12 cellular contexts compared by ENCODE assay signal in the genomic region with DNA sequence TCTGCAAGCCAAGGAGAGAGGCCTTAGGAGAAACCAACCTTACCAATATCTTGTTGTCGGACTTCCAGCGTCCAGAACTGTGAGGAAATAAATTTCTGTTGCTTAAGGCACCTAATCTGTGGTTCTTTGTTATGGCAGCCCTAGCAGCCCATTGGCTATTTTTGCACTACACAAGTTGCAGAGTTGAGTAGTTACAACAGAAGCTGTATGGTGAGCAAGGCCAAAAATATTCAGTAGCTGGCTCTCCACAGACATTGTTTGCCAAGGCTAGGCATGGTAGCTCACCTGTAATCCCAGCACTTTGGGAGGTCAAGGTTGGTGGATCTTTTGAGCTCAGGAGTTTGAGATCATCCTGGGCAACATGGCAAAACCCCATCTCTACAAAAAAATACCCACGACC. TPM values are rescaled to one million over a fixed set of nuclear protein-coding genes. Genes with fewer than 3 reads are reported as not detected.
DNase-seq lines count a peak whose midpoint lies in the region; ATAC-seq and TF ChIP-seq lines count a peak whose summit lies in the region.
"Had no signal": no experiment of that assay in that cellular context is flagged by ENCODE, and none has a peak within 500 bp of the region (broad histone marks: within the 10 kb centered on the region; RNA-seq: fewer than 3 reads in every experiment).

No MANE protein-coding gene starts in this region.

- no peaks in the 10 kb centered on the region for H3K9me3 ChIP-seq in adrenal gland (replicated peaks in 1 of 3)
- H3K9me3 ChIP-seq in testis = no peaks in the 10 kb centered on the region

- H3K4me1 ChIP-seq in ACC112 (ENCODE audit: control insufficient read depth, insufficient read depth, low read length, unreplicated experiment) = peaks cover 23% of the 10 kb centered on the region
- H3K4me1 ChIP-seq in adrenal gland (replicated peaks in 1 of 2) = peaks cover 11 to 20% of the 10 kb centered on the region in 2 donors
- no peaks in the 10 kb centered on the region for H3K4me1 ChIP-seq in testis

- intact Hi-C loops in adrenal gland (cut with DNase I) (no loop called here), testis (cut with DNase I; ENCODE audit: low total_unique reads) (no loop called here)

- no peaks in the 10 kb centered on the region for H3K79me2 ChIP-seq in ACC112 (ENCODE audit: control insufficient read depth, insufficient read depth, low read length, unreplicated experiment)

- H3K27me3 ChIP-seq in ACC112 (ENCODE audit: insufficient read depth, low read length) (no peaks in the 10 kb centered on the region), adrenal gland (no peaks in the 10 kb centered on the region), testis (no peaks in the 10 kb centered on the region)

- H3K27ac ChIP-seq in ACC112 (ENCODE audit: low read depth, low read length) (peak overlapping the region; percentile 73; the same call in 1 of the 2 replicates), adrenal gland (peak overlapping the region in 3 of 5 donors; percentile 6 to 70 (median 66)), testis (no peak overlapping the region)

- no peak for ATAC-seq in GM18519 (IDR thresholded peaks at IDR 0.05; ENCODE audit: low FRiP score, unreplicated experiment)
- ATAC-seq: T-cell had no signal

- H3K4me3 ChIP-seq in ACC112 (ENCODE audit: low read depth, low read length) (no peak overlapping the region), adrenal gland (no peak overlapping the region), testis (no peak overlapping the region)

- H2AFZ ChIP-seq in ACC112 (ENCODE audit: low read length, unreplicated experiment) = no peak overlapping the region

- no peaks in the 10 kb centered on the region for H3K36me3 ChIP-seq in ACC112 (ENCODE audit: insufficient read depth, low read length)
- no peaks in the 10 kb centered on the region for H3K36me3 ChIP-seq in adrenal gland (replicated peaks in 1 of 2)
- no peaks in the 10 kb centered on the region for H3K36me3 ChIP-seq in testis (ENCODE audit: low read depth, missing control alignments)

- no peak for TF ChIP-seq POLR2A in adrenal gland (IDR thresholded peaks at IDR 0.05)
- no peak for TF ChIP-seq POLR2A in testis (IDR thresholded peaks at IDR 0.05)

- TF ChIP-seq CTCF in adrenal gland (IDR thresholded peaks at IDR 0.05) (no peak), testis (IDR thresholded peaks at IDR 0.05) (no peak)

- 77 to 96% (median 81%) methylated on average over 2 to 3 of the region's 3 CpGs for WGBS in adrenal gland, 4 donors
- 87 to 94% methylated on average over 3 of the region's 3 CpGs for WGBS in testis, 2 donors

- DNase-seq in HT1080 (ENCODE audit: low read depth) (peak; percentile 13), adrenal gland (no peak), glomerular visceral epithelial cell (ENCODE audit: extremely low spot score) (peak; percentile 38), testis (no peak), NCI-H748 (lab: John Stamatoyannopoulos, UW; ENCODE audit: unreplicated experiment) (no peak), NCI-H2107 (lab: John Stamatoyannopoulos, UW) (no peak)
- DNase-seq: caudate nucleus, midbrain, NCI-H2227 treated with DMSO at 0.1 percent for 48 hours, T-cell had no signal

RNA-seq across cellular contexts. Expression of a gene that starts 27.1 kb away (rescaled TPM):
- total RNA-seq in HT1080 (2014; rRNA removed; shearing (Covaris generic)) = not detected in 2 replicates
- not detected in 2 replicates for polyA plus RNA-seq in HT1080 (2015; cell fraction: cytosol; rRNA removed)
- polyA plus RNA-seq in HT1080 (2015; cell fraction: nucleus; rRNA removed) = not detected in 2 replicates
- not detected for total RNA-seq in adrenal gland
- polyA plus RNA-seq in adrenal gland = not detected
- not detected for total RNA-seq in testis
- polyA plus RNA-seq in testis (ENCODE audit: insufficient read depth, low read depth, low replicate concordance) = not detected
- total RNA-seq: T-cell had no signal

RNA-seq across cellular contexts. Expression of a gene that starts 35.7 kb away (rescaled TPM):
- not detected in 2 replicates for total RNA-seq in HT1080 (2014; rRNA removed; shearing (Covaris generic))
- not detected in 2 replicates for polyA plus RNA-seq in HT1080 (2015; cell fraction: cytosol; rRNA removed)
- 0.25 TPM in 1 of 2 replicates, not detected in the other for polyA plus RNA-seq in HT1080 (2015; cell fraction: nucleus; rRNA removed)
- total RNA-seq in adrenal gland (under 1 TPM in 1 of 8 donors, not detected in 7; 0.14 TPM), testis (1 to 10 TPM in 1 of 2 donors, under 1 TPM in 1; 0.79 to 2.2 TPM)
- polyA plus RNA-seq in adrenal gland (not detected), testis (ENCODE audit: insufficient read depth, low read depth, low replicate concordance) (5.5 TPM)
- total RNA-seq: T-cell had no signal

RNA-seq across cellular contexts. Expression of a gene that starts 57.1 kb away (rescaled TPM):
- 72.4 and 106 TPM in 2 replicates for total RNA-seq in HT1080 (2014; rRNA removed; shearing (Covaris generic))
- 78.2 and 82.4 TPM in 2 replicates for polyA plus RNA-seq in HT1080 (2015; cell fraction: cytosol; rRNA removed)
- polyA plus RNA-seq in HT1080 (2015; cell fraction: nucleus; rRNA removed) = 53.9 and 67.4 TPM in 2 replicates
- total RNA-seq in adrenal gland (100 to 1,000 TPM in 2 of 8 donors, 10 to 100 TPM in 6; 40.1 to 117 (median 79.3) TPM), testis (100 to 1,000 TPM; 126 to 135 TPM)
- polyA plus RNA-seq in adrenal gland (100 to 1,000 TPM in 1 of 3 donors, 10 to 100 TPM in 2; 13.5 to 108 (median 19.7) TPM), testis (ENCODE audit: insufficient read depth, low read depth, low replicate concordance) (192 TPM)

Comparison
In these comparisons a context has a peak if more than half of its experiments do, and no peak if none do; other contexts are left out.
1. H3K27ac ChIP-seq: peak in ACC112 (single experiment) and adrenal gland (3 of 5); none in testis (0 of 2).
2. DNase-seq: peak in HT1080 (single experiment) and glomerular visceral epithelial cell (single experiment); none in adrenal gland (0 of 7), testis (single experiment), NCI-H748 (single experiment) and NCI-H2107 (single experiment).